In genomic region chr5:140672455-140673186, GRCh38 we compare ENCODE assay signal across 1 cellular context.
TF ChIP-seq lines count a peak whose summit lies in the region.

No MANE protein-coding gene starts in this region.

TF ChIP-seq in endothelial cell of umbilical vein, 7 proteins besides CTCF, POLR2A, EP300 and RAD21:
- TF ChIP-seq POLR2AphosphoS5 (IDR thresholded peaks at IDR 0.05; ENCODE audit: insufficient read depth, low read depth, low read length) (no peak), FOS (IDR thresholded peaks at IDR 0.05; ENCODE audit: borderline replicate concordance, insufficient read depth, low read length) (no peak), MAX (IDR thresholded peaks at IDR 0.05; ENCODE audit: insufficient read depth, insufficient read length) (no peak), JUN (IDR thresholded peaks at IDR 0.05; ENCODE audit: borderline replicate concordance, insufficient read depth, insufficient read length, low read depth) (no peak), MYC (IDR thresholded peaks at IDR 0.05; ENCODE audit: low read depth, low read length) (no peak), GATA2 (IDR thresholded peaks at IDR 0.05; ENCODE audit: insufficient read depth, insufficient read length, low read depth, low read length) (no peak), EZH2 (IDR thresholded peaks at IDR 0.05; ENCODE audit: borderline replicate concordance, low read depth, low read length, severe bottlenecking) (no peak)
